In the genomic region with DNA sequence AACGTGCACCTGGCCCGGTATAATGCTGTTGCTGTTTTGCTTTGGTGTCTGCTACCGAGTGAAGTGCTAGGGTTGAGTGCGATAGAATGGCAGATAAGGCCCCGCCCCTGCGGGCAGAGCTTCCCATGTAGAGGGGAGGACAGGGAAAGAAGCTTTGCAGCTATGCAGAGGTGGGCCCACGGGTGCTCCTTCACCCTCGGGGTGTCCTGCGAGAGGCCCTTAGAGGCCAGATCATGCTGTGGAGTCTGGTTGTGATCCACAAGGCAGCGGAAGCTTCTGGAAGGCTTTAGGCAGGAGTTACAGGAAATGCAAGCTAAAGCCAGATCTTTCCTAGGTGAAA, we compare ENCODE assay signal across 12 cellular contexts. TPM values are rescaled to one million over a fixed set of nuclear protein-coding genes. Genes with fewer than 3 reads are reported as not detected.
DNase-seq lines count a peak whose midpoint lies in the region; ATAC-seq and TF ChIP-seq lines count a peak whose summit lies in the region.
"Had no signal": no experiment of that assay in that cellular context is flagged by ENCODE, and none has a peak within 500 bp of the region (broad histone marks: within the 10 kb centered on the region; RNA-seq: fewer than 3 reads in every experiment).

No MANE protein-coding gene starts in this region.

- H4K20me1 ChIP-seq in HCT116 (ENCODE audit: insufficient read depth), result no peaks in the 10 kb centered on the region

- CTCF ChIA-PET in HCT116 (lab: Charles Lee), result interaction anchor here (2.1 kb wide), 1 partner anchor 17 kb away, joined by 6 read pairs; no protein-coding TSS in a partner anchor

- H3K9me2 ChIP-seq in HCT116 (ENCODE audit: insufficient read depth), result no peaks in the 10 kb centered on the region

- POLR2A ChIA-PET in HCT116 (lab: Charles Lee), result interaction anchor here (1.3 kb wide), 1 partner anchor 43 kb away, joined by 4 read pairs; the partner anchor contains the start of gene C11orf24

- H3K36me3 Mint-ChIP-seq in activated T-cell treated with anti-CD3 and anti-CD28 coated beads, Interleukin-2, amount 50 U/mL, for 4 hours (ENCODE audit: insufficient read depth), result no peaks in the 10 kb centered on the region
- H3K36me3 Mint-ChIP-seq in T-helper 2 cell treated with Interferon-gamma antibody and Interleukin-4, amounts not matched to agents 5 μg/mL and 100 μg/mL, for 36 hours (ENCODE audit: low read depth), result no peaks in the 10 kb centered on the region

- RAD21 ChIA-PET in HCT116 (lab: Charles Lee; ENCODE audit: low non-redundant PET in 1 of 2, low total read pairs in 2 of 2, uncharacterized antibody in 2 of 2, unreplicated experiment in 2 of 2), result no interaction called here

- TF ChIP-seq RAD21 in HCT116 (IDR thresholded peaks at IDR 0.05; ENCODE audit: low read depth), result no peak

- H3K79me2 ChIP-seq in HCT116 (ENCODE audit: insufficient read depth, low read length), result peaks cover 76% of the 10 kb centered on the region

- H3K27me3 ChIP-seq in HCT116 (ENCODE audit: insufficient read depth, low read length) (no peaks in the 10 kb centered on the region), skeletal muscle tissue (ENCODE audit: control insufficient read depth in 3 of 3, insufficient read depth in 3 of 3, low read length in 3 of 3) (no peaks in the 10 kb centered on the region)

- peaks cover 12% of the 10 kb centered on the region for H3K4me1 Mint-ChIP-seq in activated T-cell treated with anti-CD3 and anti-CD28 coated beads, Interleukin-2, amount 50 U/mL, for 4 hours (ENCODE audit: low read depth)
- H3K4me1 Mint-ChIP-seq in T-helper 2 cell treated with Interferon-gamma antibody and Interleukin-4, amounts not matched to agents 5 μg/mL and 100 μg/mL, for 36 hours (ENCODE audit: low read depth), result peaks cover 21% of the 10 kb centered on the region

- no peaks in the 10 kb centered on the region for H3K9me3 ChIP-seq in HCT116 (ENCODE audit: control insufficient read depth in 1 of 2, insufficient read depth in 1 of 2, low read depth in 1 of 2, low read length in 2 of 2)
- no peaks in the 10 kb centered on the region for H3K9me3 ChIP-seq in skeletal muscle tissue (ENCODE audit: control insufficient read depth in 3 of 3, low read length in 3 of 3)

- H3K4me3 Mint-ChIP-seq in activated T-cell treated with anti-CD3 and anti-CD28 coated beads, Interleukin-2, amount 50 U/mL, for 4 hours, result no peak overlapping the region
- no peak overlapping the region for H3K4me3 Mint-ChIP-seq in T-helper 2 cell treated with Interferon-gamma antibody and Interleukin-4, amounts not matched to agents 5 μg/mL and 100 μg/mL, for 36 hours
- H3K4me3 Mint-ChIP-seq: T-helper 17 cell had no signal

- H3K9me3 Mint-ChIP-seq in activated T-cell treated with anti-CD3 and anti-CD28 coated beads, Interleukin-2, amount 50 U/mL, for 4 hours, result no peaks in the 10 kb centered on the region
- H3K9me3 Mint-ChIP-seq in T-helper 2 cell treated with Interferon-gamma antibody and Interleukin-4, amounts not matched to agents 5 μg/mL and 100 μg/mL, for 36 hours, result no peaks in the 10 kb centered on the region

- TF ChIP-seq POLR2A in HCT116 (IDR thresholded peaks at IDR 0.05; ENCODE audit: borderline replicate concordance, extremely low read depth, insufficient read depth, insufficient read length), result no peak

- H3K4me1 ChIP-seq in HCT116 (ENCODE audit: control insufficient read depth in 1 of 2, insufficient read depth in 2 of 2, low read length in 2 of 2) (peaks cover 38 to 58% of the 10 kb centered on the region in 2 experiments), skeletal muscle tissue (ENCODE audit: control insufficient read depth in 3 of 3, insufficient read depth in 3 of 3, low read length in 3 of 3) (peaks cover 38 to 41% (median 38%) of the 10 kb centered on the region in 3 donors)

- H3K9ac ChIP-seq in HCT116 (ENCODE audit: low read length), result peak overlapping the region; percentile 92
- peak overlapping the region in 1 of 3 donors; percentile 82 for H3K9ac ChIP-seq in skeletal muscle tissue (ENCODE audit: low read depth in 1 of 3, low read length in 3 of 3)

- H3K27ac ChIP-seq in HCT116 (ENCODE audit: low read depth, low read length), result peak overlapping the region; percentile 93
- H3K27ac ChIP-seq in VCaP, result peak overlapping the region; percentile 89
- H3K27ac ChIP-seq in skeletal muscle tissue (ENCODE audit: low read depth, low read length), result peak overlapping the region; percentile 71

- BruUV-seq in HCT116 (replicated peaks; lab: Mats Ljungman, UMichigan), result no TSS peak

- no peak for TF ChIP-seq CTCF in HCT116 (IDR thresholded peaks at IDR 0.05 in 2 of 3, conservative IDR thresholded peaks at IDR 0.05 in 1 of 3; ENCODE audit: borderline replicate concordance in 1 of 3, insufficient read depth in 1 of 3, low read depth in 2 of 3, low read length in 2 of 3)
- no peak for TF ChIP-seq CTCF in VCaP (conservative IDR thresholded peaks at IDR 0.05)

- DNase-seq in HCT116 (ENCODE audit: low read depth, low spot score), result no peak
- peak; percentile 56 for DNase-seq in left lobe of liver (ENCODE audit: low spot score)
- DNase-seq in DMS153 treated with DMSO at 0.1 percent for 48 hours (lab: John Stamatoyannopoulos, UW; ENCODE audit: unreplicated experiment), result no peak
- DNase-seq in activated T-cell treated with anti-CD3 and anti-CD28 coated beads, Interleukin-2, amount 50 U/mL, for 4 hours, result no peak
- DNase-seq in T-helper 2 cell treated with Interferon-gamma antibody and Interleukin-4, amounts not matched to agents 5 μg/mL and 100 μg/mL, for 36 hours (ENCODE audit: low spot score), result no peak
- DNase-seq in HPDE6-E6E7 (ENCODE audit: extremely low spot score), result no peak
- DNase-seq: cerebellar nuclear complex; glutamatergic neuron; stimulated activated CD4-positive, alpha-beta T cell treated with anti-CD3 and anti-CD28 coated beads, Interleukin-4, amount 100 ng/mL, for 24 hours; T-helper 17 cell had no signal

- peak overlapping the region; percentile 86 for H3K4me2 ChIP-seq in HCT116 (ENCODE audit: low read length)

- intact Hi-C loops in HCT116 (cut with micrococcal nuclease), result loop anchor here (10.0 kb wide), 1 partner anchor 69 kb away; no protein-coding TSS in a partner anchor

- ATAC-seq in HCT116 (peak; percentile 28), left lobe of liver (peak; percentile 14)
- ATAC-seq in activated T-cell treated with anti-CD3 and anti-CD28 coated beads, Interleukin-2, amount 50 U/mL, for 4 hours, result no peak
- ATAC-seq: T-helper 17 cell had no signal

- H2AFZ ChIP-seq in HCT116 (ENCODE audit: low read depth, low read length, poor library complexity, severe bottlenecking), result no peak overlapping the region

- H3K4me3 ChIP-seq in HCT116 (replicated peaks in 1 of 2; ENCODE audit: low read depth in 1 of 2, low read length in 2 of 2) (peak overlapping the region; percentile 69 to 95), skeletal muscle tissue (ENCODE audit: low read length in 3 of 3) (peak overlapping the region in 1 of 3 donors; percentile 77)

- H3K27ac Mint-ChIP-seq in T-helper 2 cell treated with Interferon-gamma antibody and Interleukin-4, amounts not matched to agents 5 μg/mL and 100 μg/mL, for 36 hours, result no peak overlapping the region
- H3K27ac Mint-ChIP-seq: T-helper 17 cell had no signal

- H3K36me3 ChIP-seq in HCT116 (ENCODE audit: control insufficient read depth in 1 of 2, insufficient read depth in 2 of 2, low read length in 2 of 2) (no peaks in the 10 kb centered on the region), skeletal muscle tissue (ENCODE audit: control insufficient read depth in 3 of 3, insufficient read depth in 3 of 3, low read length in 3 of 3) (no peaks in the 10 kb centered on the region)

- peaks cover 10% of the 10 kb centered on the region for H3K27me3 Mint-ChIP-seq in activated T-cell treated with anti-CD3 and anti-CD28 coated beads, Interleukin-2, amount 50 U/mL, for 4 hours (ENCODE audit: low read depth)
- peaks cover 23% of the 10 kb centered on the region for H3K27me3 Mint-ChIP-seq in T-helper 2 cell treated with Interferon-gamma antibody and Interleukin-4, amounts not matched to agents 5 μg/mL and 100 μg/mL, for 36 hours (ENCODE audit: low read depth)

TF ChIP-seq in HCT116, 20 proteins besides CTCF, POLR2A, EP300 and RAD21:
- TF ChIP-seq SP1 (IDR thresholded peaks at IDR 0.05; ENCODE audit: low read depth), result no peak
- TF ChIP-seq SIN3A (IDR thresholded peaks at IDR 0.05; ENCODE audit: low read depth), result no peak
- no peak for TF ChIP-seq EZH2phosphoT487 (IDR thresholded peaks at IDR 0.05; ENCODE audit: borderline replicate concordance)
- TF ChIP-seq CEBPB (IDR thresholded peaks at IDR 0.05; ENCODE audit: low read depth), result no peak
- TF ChIP-seq, protein P1, sequence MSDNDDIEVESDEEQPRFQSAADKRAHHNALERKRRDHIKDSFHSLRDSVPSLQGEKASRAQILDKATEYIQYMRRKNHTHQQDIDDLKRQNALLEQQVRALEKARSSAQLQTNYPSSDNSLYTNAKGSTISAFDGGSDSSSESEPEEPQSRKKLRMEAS (IDR thresholded peaks at IDR 0.05), result no peak
- TF ChIP-seq SRF (IDR thresholded peaks at IDR 0.05; ENCODE audit: low read depth), result no peak
- TF ChIP-seq ZNF274 (IDR thresholded peaks at IDR 0.05; ENCODE audit: low read depth, low read length), result no peak

RNA-seq across cellular contexts. Expression of gene LRP5, which starts 3.2 kb away (rescaled TPM):
- 55.2 TPM for total RNA-seq in HCT116 (2021; ENCODE audit: unreplicated experiment)
- polyA plus RNA-seq in HCT116 (2012), result 58.9 and 66.2 TPM in 2 replicates
- total RNA-seq in left lobe of liver, result 114 TPM
- 31.3 TPM for total RNA-seq in skeletal muscle tissue
- 1 to 10 TPM; 7.7 to 8.5 (median 7.9) TPM for total RNA-seq in activated T-cell treated with anti-CD3 and anti-CD28 coated beads, Interleukin-2, amount 50 U/mL, for 4 hours

RNA-seq across cellular contexts. Expression of gene C11orf24, which starts 43.8 kb away (rescaled TPM):
- total RNA-seq in HCT116 (2021; ENCODE audit: unreplicated experiment) (37.8 TPM), left lobe of liver (50.1 TPM), skeletal muscle tissue (12.0 TPM)
- polyA plus RNA-seq in HCT116 (2012), result 38.9 and 39.9 TPM in 2 replicates
- 10 to 100 TPM; 46.8 to 49.2 (median 47.3) TPM for total RNA-seq in activated T-cell treated with anti-CD3 and anti-CD28 coated beads, Interleukin-2, amount 50 U/mL, for 4 hours

Comparison
In these comparisons a context has a peak if more than half of its experiments do, and no peak if none do; other contexts are left out.
1. ATAC-seq: peak in HCT116 (single experiment) and left lobe of liver (single experiment); none in activated T-cell treated with anti-CD3 and anti-CD28 coated beads, Interleukin-2, amount 50 U/mL, for 4 hours (0 of 2).
2. Peak in every context shown above with its lines, with median percentiles within 50 percentile points of each other: H3K27ac ChIP-seq.